ENCODE assay signal across 8 cellular contexts in genomic region chr4:42397635-42398447, GRCh38. TPM values are rescaled to one million over a fixed set of nuclear protein-coding genes. Genes with fewer than 3 reads are reported as not detected.
DNase-seq lines count a peak whose midpoint lies in the region; ATAC-seq and TF ChIP-seq lines count a peak whose summit lies in the region.

No MANE protein-coding gene starts in this region.

- H3K27me3 ChIP-seq in Panc1 (ENCODE audit: control insufficient read depth, insufficient read depth, low read length) (peaks cover 5% of the 10 kb centered on the region), ectodermal cell (ENCODE audit: control insufficient read depth, insufficient read depth, low read length, poor library complexity, severe bottlenecking) (peaks cover 75% of the 10 kb centered on the region), vagina (no peaks in the 10 kb centered on the region)

- TF ChIP-seq CTCF in Panc1 (IDR thresholded peaks at IDR 0.05) (no peak), mesothelial cell of epicardium (IDR thresholded peaks at IDR 0.05; ENCODE audit: unreplicated experiment) (no peak), vagina (IDR thresholded peaks at IDR 0.05) (no peak)

- H3K4me3 ChIP-seq in Panc1 (ENCODE audit: low read depth in 2 of 2, low read length in 2 of 2) (peak overlapping the region; percentile 32 to 39), ectodermal cell (ENCODE audit: insufficient read depth, low read depth, low read length) (peak overlapping the region; percentile 43), vagina (peak overlapping the region; percentile 40 to 41)

- H3K27ac ChIP-seq in Panc1 (ENCODE audit: low read length) (no peak overlapping the region), ectodermal cell (ENCODE audit: insufficient read depth, low read depth, low read length, poor library complexity, severe bottlenecking) (no peak overlapping the region), vagina (no peak overlapping the region)

- DNase-seq in NCI-H1436 (lab: John Stamatoyannopoulos, UW) = peak; percentile 2
- DNase-seq in NCI-H1436 treated with DMSO at 0.1 percent for 48 hours (lab: John Stamatoyannopoulos, UW) = no peak
- no peak for DNase-seq in Panc1 (ENCODE audit: low read depth, low spot score)
- peak; percentile 25 to 46 for DNase-seq in mesothelial cell of epicardium (ENCODE audit: low spot score in 2 of 2, unreplicated experiment in 2 of 2)
- no peak for DNase-seq in vagina (ENCODE audit: extremely low spot score in 2 of 2)
- DNase-seq in medulla oblongata (ENCODE audit: extremely low spot score) = no peak

- H3K27ac Mint-ChIP-seq in mesothelial cell of epicardium = no peak overlapping the region

- peak overlapping the region; percentile 70 for H3K4me3 Mint-ChIP-seq in mesothelial cell of epicardium

- no peaks in the 10 kb centered on the region for H3K36me3 ChIP-seq in Panc1 (ENCODE audit: control insufficient read depth, insufficient read depth, low read length)
- no peaks in the 10 kb centered on the region for H3K36me3 ChIP-seq in ectodermal cell (ENCODE audit: control insufficient read depth, insufficient read depth, low read length)
- no peaks in the 10 kb centered on the region for H3K36me3 ChIP-seq in vagina

- ATAC-seq in HG02571 (IDR thresholded peaks at IDR 0.05; ENCODE audit: unreplicated experiment) (peak; percentile 37), Panc1 (peak; percentile 75)

- H3K4me1 Mint-ChIP-seq in mesothelial cell of epicardium = peaks cover 30% of the 10 kb centered on the region

- POLR2A ChIA-PET in Panc1 (lab: Charles Lee) = no interaction called here

- no peaks in the 10 kb centered on the region for H3K9me3 Mint-ChIP-seq in mesothelial cell of epicardium

- H3K27me3 Mint-ChIP-seq in mesothelial cell of epicardium (ENCODE audit: low read depth) = peaks cover 90% of the 10 kb centered on the region

- intact Hi-C loops in Panc1 (cut with micrococcal nuclease; ENCODE audit: unreplicated experiment) = no loop called here
- intact Hi-C loops in vagina (cut with DNase I) = no loop called here

- CTCF ChIA-PET in Panc1 (lab: Charles Lee) = no interaction called here

- in situ Hi-C loops in Panc1 (cut with HindIII; ENCODE audit: low pct_unique_long_range_greater_than_20kb, low sequenced_read_pairs) = no loop called here

- H3K9me3 ChIP-seq in Panc1 (ENCODE audit: control insufficient read depth, insufficient read depth, low read depth, low read length) (no peaks in the 10 kb centered on the region), ectodermal cell (ENCODE audit: control insufficient read depth, low read length) (no peaks in the 10 kb centered on the region), vagina (no peaks in the 10 kb centered on the region)

- H3K36me3 Mint-ChIP-seq in mesothelial cell of epicardium = no peaks in the 10 kb centered on the region

- BruUV-seq in Panc1 (replicated peaks; lab: Mats Ljungman, UMichigan) = no TSS peak

- no peak for TF ChIP-seq POLR2A in vagina (IDR thresholded peaks at IDR 0.05)

- WGBS in ectodermal cell, 2 experiments = 0% methylated on average over 82 of the region's 82 CpGs

- H3K4me1 ChIP-seq in Panc1 (ENCODE audit: control insufficient read depth, insufficient read depth, low read length) = no peaks in the 10 kb centered on the region; the same call in 1 of the 2 replicates
- H3K4me1 ChIP-seq in ectodermal cell (ENCODE audit: control insufficient read depth, insufficient read depth, low read length) = peaks cover 21% of the 10 kb centered on the region
- H3K4me1 ChIP-seq in vagina = peaks cover 28% of the 10 kb centered on the region

RNA-seq across cellular contexts. Expression of gene SHISA3, which starts 0.6 kb away (rescaled TPM):
- total RNA-seq in Panc1 (2021; ENCODE audit: unreplicated experiment) (0.18 TPM), mesothelial cell of epicardium (3.2 to 3.6 TPM (median 3.3 TPM) in 3 replicates), vagina (4.4 TPM)
- polyA plus RNA-seq in Panc1 (2012; ENCODE audit: insufficient read length) = not detected
- not detected for polyA plus RNA-seq in ectodermal cell (2013, experiment 1 of 4)
- not detected for polyA plus RNA-seq in ectodermal cell (2013, experiment 2 of 4)
- 0.43 TPM for polyA plus RNA-seq in ectodermal cell (2013, experiment 3 of 4)
- 0.36 TPM for polyA plus RNA-seq in ectodermal cell (2013, experiment 4 of 4)

Comparison
In these comparisons a context has a peak if more than half of its experiments do, and no peak if none do; other contexts are left out.
1. DNase-seq: peak in NCI-H1436 (single experiment) and mesothelial cell of epicardium (2 of 2); none in NCI-H1436 treated with DMSO at 0.1 percent for 48 hours (single experiment), Panc1 (single experiment), vagina (0 of 2) and medulla oblongata (single experiment).
2. Peak in every context shown above with its lines, with median percentiles within 50 percentile points of each other: H3K4me3 ChIP-seq.